In genomic region chr15:99130314-99130713, GRCh38 we compare ENCODE assay signal across 19 cellular contexts. TPM values are rescaled to one million over a fixed set of nuclear protein-coding genes. Genes with fewer than 3 reads are reported as not detected.
A peak's percentile ranks its signal among the peaks of the same experiment; 100 is the strongest.
DNase-seq lines count a peak whose midpoint lies in the region; ATAC-seq, FAIRE-seq and TF ChIP-seq lines count a peak whose summit lies in the region.
"Had no signal": no experiment of that assay in that cellular context is flagged by ENCODE, and none has a peak within 500 bp of the region (broad histone marks: within the 10 kb centered on the region; RNA-seq: fewer than 3 reads in every experiment).

No MANE protein-coding gene starts in this region.

- H3K4me3 Mint-ChIP-seq in chondrocyte (ENCODE audit: unreplicated experiment) (no peak overlapping the region), natural killer cell (no peak overlapping the region)
- H3K4me3 Mint-ChIP-seq: H9 had no signal

- peak overlapping the region; percentile 74 for H3K27ac Mint-ChIP-seq in chondrocyte (ENCODE audit: unreplicated experiment)
- H3K27ac Mint-ChIP-seq in natural killer cell = no peak overlapping the region
- H3K27ac Mint-ChIP-seq: H9 had no signal

- no peaks in the 10 kb centered on the region for H3K4me1 ChIP-seq in small intestine (ENCODE audit: control insufficient read depth in 2 of 2, insufficient read depth in 1 of 2, low read depth in 1 of 2, low read length in 1 of 2)
- H3K4me1 ChIP-seq: Peyer's patch had no signal

- no peak for ATAC-seq in natural killer cell
- no peak for ATAC-seq in GM18517 (IDR thresholded peaks at IDR 0.05; ENCODE audit: unreplicated experiment)
- ATAC-seq: A549 had no signal

- intact Hi-C loops in natural killer cell (cut with micrococcal nuclease) = no loop called here

- DNase-seq in chondrocyte (ENCODE audit: low spot score) = peak; percentile 42
- peak; percentile 61 to 79 for DNase-seq in lung microvascular endothelial cell (ENCODE audit: low read depth in 2 of 2)
- peak; percentile 55 for DNase-seq in small intestine
- DNase-seq in natural killer cell = no peak
- no peak for DNase-seq in AG08395 (ENCODE audit: low spot score)
- DNase-seq in NOMO-1 treated with DMSO at 0.1 percent for 48 hours (lab: John Stamatoyannopoulos, UW; ENCODE audit: unreplicated experiment) = no peak
- DNase-seq: DMS53, H9, IMR-90, Kasumi-1, NCI-H1105 treated with DMSO at 0.1 percent for 48 hours, NCI-H187, NCI-H69 had no signal

- H3K9me3 ChIP-seq in small intestine (ENCODE audit: control insufficient read depth, low read depth) = no peaks in the 10 kb centered on the region
- H3K9me3 ChIP-seq: A549, Peyer's patch had no signal

- H3K4me1 Mint-ChIP-seq in chondrocyte (ENCODE audit: low read depth) (peaks cover 53% of the 10 kb centered on the region), natural killer cell (no peaks in the 10 kb centered on the region)

- peaks cover 41% of the 10 kb centered on the region for H3K36me3 Mint-ChIP-seq in chondrocyte (ENCODE audit: low read depth)
- no peaks in the 10 kb centered on the region for H3K36me3 Mint-ChIP-seq in natural killer cell

- no peak overlapping the region for H3K27ac ChIP-seq in small intestine (ENCODE audit: low read depth in 1 of 2, low read length in 1 of 2)
- H3K27ac ChIP-seq: A549 had no signal

- TF ChIP-seq CTCF in chondrocyte (IDR thresholded peaks at IDR 0.05) (no peak), natural killer cell (IDR thresholded peaks at IDR 0.05) (no peak)

- H3K27me3 Mint-ChIP-seq in chondrocyte (ENCODE audit: low read depth) (no peaks in the 10 kb centered on the region), natural killer cell (ENCODE audit: low read depth in 2 of 2) (peaks cover 0 to 4% of the 10 kb centered on the region in 2 donors)

- no peak for FAIRE-seq in small intestine (lab: Jason Lieb, UNC)
- FAIRE-seq: A549, GM18507 had no signal

- no peaks in the 10 kb centered on the region for H3K9me3 Mint-ChIP-seq in chondrocyte (ENCODE audit: low read depth)
- H3K9me3 Mint-ChIP-seq in natural killer cell = no peaks in the 10 kb centered on the region
- H3K9me3 Mint-ChIP-seq: H9 had no signal

- WGBS in small intestine, 3 donors = 53 to 69% (median 59%) methylated on average over 13 of the region's 13 CpGs

- no peaks in the 10 kb centered on the region for H3K27me3 ChIP-seq in small intestine (ENCODE audit: control insufficient read depth in 2 of 2, insufficient read depth in 2 of 2, low read length in 2 of 2)
- H3K27me3 ChIP-seq: Peyer's patch had no signal

- H3K36me3 ChIP-seq in small intestine (ENCODE audit: control insufficient read depth in 2 of 2, insufficient read depth in 2 of 2, low read length in 2 of 2) = no peaks in the 10 kb centered on the region

- no peak overlapping the region for H3K4me3 ChIP-seq in small intestine (ENCODE audit: low read depth in 1 of 2, low read length in 2 of 2)
- H3K4me3 ChIP-seq: A549, Peyer's patch had no signal

TF ChIP-seq in PFSK-1, 5 proteins besides CTCF, POLR2A, EP300 and RAD21:
- peak; percentile 12 for TF ChIP-seq FOXP2 (optimal IDR thresholded peaks at IDR 0.05; ENCODE audit: borderline replicate concordance, extremely low read depth, extremely low read length, insufficient read depth)
- TF ChIP-seq REST (IDR thresholded peaks at IDR 0.05; ENCODE audit: insufficient read depth in 1 of 2, low read depth in 2 of 2, low read length in 2 of 2) = no peak
- no peak for TF ChIP-seq TAF1 (IDR thresholded peaks at IDR 0.05; ENCODE audit: borderline replicate concordance, insufficient read depth, low read length)
- no peak for TF ChIP-seq POLR2AphosphoS5 (IDR thresholded peaks at IDR 0.05; ENCODE audit: low read depth, low read length)
- peak; percentile 86; the same call in 1 of the 2 replicates for TF ChIP-seq SIN3A (IDR thresholded peaks at IDR 0.05; ENCODE audit: borderline replicate concordance, insufficient read depth, low read length)

RNA-seq across cellular contexts. Expression of gene SYNM, which starts 25.4 kb away (rescaled TPM):
- 18.3 TPM for polyA plus RNA-seq in PFSK-1 (2012; ENCODE audit: insufficient read length, low read depth)
- total RNA-seq in chondrocyte (13.2 to 23.4 TPM (median 22.1 TPM) in 3 replicates), lung microvascular endothelial cell (43.4 and 62.7 TPM in 2 replicates), natural killer cell (under 1 TPM; 0.11 to 0.48 (median 0.42) TPM)
- 10 to 100 TPM in 1 of 3 donors, 1 to 10 TPM in 2; 2.9 to 18.1 (median 3.5) TPM for polyA plus RNA-seq in small intestine
- total RNA-seq: HT-29 had no signal

Comparison
In these comparisons a context has a peak if more than half of its experiments do, and no peak if none do; other contexts are left out.
1. DNase-seq: peak in chondrocyte (single experiment), lung microvascular endothelial cell (2 of 2) and small intestine (single experiment); none in natural killer cell (single experiment), AG08395 (single experiment) and NOMO-1 treated with DMSO at 0.1 percent for 48 hours (single experiment).